ENCODE assay signal across 2 cellular contexts in the genomic region with DNA sequence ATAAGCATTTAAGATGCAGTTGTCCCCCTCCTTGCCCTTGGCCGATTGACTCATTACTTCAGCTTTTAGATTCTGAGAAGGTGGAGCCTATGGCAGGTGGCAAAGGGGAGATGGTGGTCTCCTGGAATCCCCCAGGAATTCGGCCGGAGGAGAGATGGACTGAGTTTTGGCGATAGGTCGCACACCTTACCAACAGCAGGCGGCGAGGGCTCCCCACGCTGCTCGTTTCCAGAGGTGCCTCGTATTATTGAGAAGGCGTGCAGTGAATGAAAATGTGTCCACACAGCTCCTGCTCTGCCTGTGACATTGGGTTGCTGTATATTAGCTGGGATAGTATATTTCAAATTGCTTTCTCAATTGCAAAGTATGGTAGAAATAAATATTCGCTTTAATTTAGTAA.
TF ChIP-seq lines count a peak whose summit lies in the region.

No MANE protein-coding gene starts in this region.

TF ChIP-seq in GM23338, 12 proteins besides CTCF, POLR2A, EP300 and RAD21:
- TF ChIP-seq POLR2AphosphoS5 (IDR thresholded peaks at IDR 0.05; ENCODE audit: low read depth) (no peak), ZNF114 (CRISPR knock-in tag; IDR thresholded peaks at IDR 0.05) (no peak), JUNB (IDR thresholded peaks at IDR 0.05; ENCODE audit: unreplicated experiment) (no peak), EZH2phosphoT487 (IDR thresholded peaks at IDR 0.05; ENCODE audit: unreplicated experiment) (no peak)

TF ChIP-seq in WTC11, 78 proteins besides CTCF, POLR2A, EP300 and RAD21:
- TF ChIP-seq SMAD4 (CRISPR knock-in tag; IDR thresholded peaks at IDR 0.05) (no peak), CREM (CRISPR knock-in tag; IDR thresholded peaks at IDR 0.05) (no peak), GRHL2 (CRISPR knock-in tag; IDR thresholded peaks at IDR 0.05; ENCODE audit: insufficient replicate concordance, severe bottlenecking) (no peak), ZNF416 (CRISPR knock-in tag; IDR thresholded peaks at IDR 0.05) (no peak), FOXK1 (CRISPR knock-in tag; IDR thresholded peaks at IDR 0.05) (no peak), HMGA2 (CRISPR knock-in tag; IDR thresholded peaks at IDR 0.05) (no peak), FOXJ3 (CRISPR knock-in tag; IDR thresholded peaks at IDR 0.05; ENCODE audit: borderline replicate concordance) (no peak), NR2C2 (CRISPR knock-in tag; IDR thresholded peaks at IDR 0.05) (no peak), SP1 (CRISPR knock-in tag; conservative IDR thresholded peaks at IDR 0.05) (no peak), ZNF263 (CRISPR knock-in tag; IDR thresholded peaks at IDR 0.05; ENCODE audit: low read depth) (no peak), RORB (CRISPR knock-in tag; IDR thresholded peaks at IDR 0.05) (no peak), FOXP1 (CRISPR knock-in tag; IDR thresholded peaks at IDR 0.05; ENCODE audit: borderline replicate concordance) (no peak), ELF4 (CRISPR knock-in tag; IDR thresholded peaks at IDR 0.05; ENCODE audit: low read depth) (no peak), ZNF232 (CRISPR knock-in tag; IDR thresholded peaks at IDR 0.05) (no peak)
- TF ChIP-seq, protein P1, sequence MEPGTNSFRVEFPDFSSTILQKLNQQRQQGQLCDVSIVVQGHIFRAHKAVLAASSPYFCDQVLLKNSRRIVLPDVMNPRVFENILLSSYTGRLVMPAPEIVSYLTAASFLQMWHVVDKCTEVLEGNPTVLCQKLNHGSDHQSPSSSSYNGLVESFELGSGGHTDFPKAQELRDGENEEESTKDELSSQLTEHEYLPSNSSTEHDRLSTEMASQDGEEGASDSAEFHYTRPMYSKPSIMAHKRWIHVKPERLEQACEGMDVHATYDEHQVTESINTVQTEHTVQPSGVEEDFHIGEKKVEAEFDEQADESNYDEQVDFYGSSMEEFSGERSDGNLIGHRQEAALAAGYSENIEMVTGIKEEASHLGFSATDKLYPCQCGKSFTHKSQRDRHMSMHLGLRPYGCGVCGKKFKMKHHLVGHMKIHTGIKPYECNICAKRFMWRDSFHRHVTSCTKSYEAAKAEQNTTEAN (CRISPR knock-in tag; IDR thresholded peaks at IDR 0.05), result no peak
- TF ChIP-seq, protein P2, sequence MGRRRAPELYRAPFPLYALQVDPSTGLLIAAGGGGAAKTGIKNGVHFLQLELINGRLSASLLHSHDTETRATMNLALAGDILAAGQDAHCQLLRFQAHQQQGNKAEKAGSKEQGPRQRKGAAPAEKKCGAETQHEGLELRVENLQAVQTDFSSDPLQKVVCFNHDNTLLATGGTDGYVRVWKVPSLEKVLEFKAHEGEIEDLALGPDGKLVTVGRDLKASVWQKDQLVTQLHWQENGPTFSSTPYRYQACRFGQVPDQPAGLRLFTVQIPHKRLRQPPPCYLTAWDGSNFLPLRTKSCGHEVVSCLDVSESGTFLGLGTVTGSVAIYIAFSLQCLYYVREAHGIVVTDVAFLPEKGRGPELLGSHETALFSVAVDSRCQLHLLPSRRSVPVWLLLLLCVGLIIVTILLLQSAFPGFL (CRISPR knock-in tag; IDR thresholded peaks at IDR 0.05; ENCODE audit: borderline replicate concordance), result no peak
- TF ChIP-seq, protein P3, sequence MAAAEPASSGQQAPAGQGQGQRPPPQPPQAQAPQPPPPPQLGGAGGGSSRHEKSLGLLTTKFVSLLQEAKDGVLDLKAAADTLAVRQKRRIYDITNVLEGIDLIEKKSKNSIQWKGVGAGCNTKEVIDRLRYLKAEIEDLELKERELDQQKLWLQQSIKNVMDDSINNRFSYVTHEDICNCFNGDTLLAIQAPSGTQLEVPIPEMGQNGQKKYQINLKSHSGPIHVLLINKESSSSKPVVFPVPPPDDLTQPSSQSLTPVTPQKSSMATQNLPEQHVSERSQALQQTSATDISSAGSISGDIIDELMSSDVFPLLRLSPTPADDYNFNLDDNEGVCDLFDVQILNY (CRISPR knock-in tag; IDR thresholded peaks at IDR 0.05), result no peak
- TF ChIP-seq, protein P4, sequence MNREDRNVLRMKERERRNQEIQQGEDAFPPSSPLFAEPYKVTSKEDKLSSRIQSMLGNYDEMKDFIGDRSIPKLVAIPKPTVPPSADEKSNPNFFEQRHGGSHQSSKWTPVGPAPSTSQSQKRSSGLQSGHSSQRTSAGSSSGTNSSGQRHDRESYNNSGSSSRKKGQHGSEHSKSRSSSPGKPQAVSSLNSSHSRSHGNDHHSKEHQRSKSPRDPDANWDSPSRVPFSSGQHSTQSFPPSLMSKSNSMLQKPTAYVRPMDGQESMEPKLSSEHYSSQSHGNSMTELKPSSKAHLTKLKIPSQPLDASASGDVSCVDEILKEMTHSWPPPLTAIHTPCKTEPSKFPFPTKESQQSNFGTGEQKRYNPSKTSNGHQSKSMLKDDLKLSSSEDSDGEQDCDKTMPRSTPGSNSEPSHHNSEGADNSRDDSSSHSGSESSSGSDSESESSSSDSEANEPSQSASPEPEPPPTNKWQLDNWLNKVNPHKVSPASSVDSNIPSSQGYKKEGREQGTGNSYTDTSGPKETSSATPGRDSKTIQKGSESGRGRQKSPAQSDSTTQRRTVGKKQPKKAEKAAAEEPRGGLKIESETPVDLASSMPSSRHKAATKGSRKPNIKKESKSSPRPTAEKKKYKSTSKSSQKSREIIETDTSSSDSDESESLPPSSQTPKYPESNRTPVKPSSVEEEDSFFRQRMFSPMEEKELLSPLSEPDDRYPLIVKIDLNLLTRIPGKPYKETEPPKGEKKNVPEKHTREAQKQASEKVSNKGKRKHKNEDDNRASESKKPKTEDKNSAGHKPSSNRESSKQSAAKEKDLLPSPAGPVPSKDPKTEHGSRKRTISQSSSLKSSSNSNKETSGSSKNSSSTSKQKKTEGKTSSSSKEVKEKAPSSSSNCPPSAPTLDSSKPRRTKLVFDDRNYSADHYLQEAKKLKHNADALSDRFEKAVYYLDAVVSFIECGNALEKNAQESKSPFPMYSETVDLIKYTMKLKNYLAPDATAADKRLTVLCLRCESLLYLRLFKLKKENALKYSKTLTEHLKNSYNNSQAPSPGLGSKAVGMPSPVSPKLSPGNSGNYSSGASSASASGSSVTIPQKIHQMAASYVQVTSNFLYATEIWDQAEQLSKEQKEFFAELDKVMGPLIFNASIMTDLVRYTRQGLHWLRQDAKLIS (CRISPR knock-in tag; IDR thresholded peaks at IDR 0.05; ENCODE audit: borderline replicate concordance), result no peak
- TF ChIP-seq, protein P5, sequence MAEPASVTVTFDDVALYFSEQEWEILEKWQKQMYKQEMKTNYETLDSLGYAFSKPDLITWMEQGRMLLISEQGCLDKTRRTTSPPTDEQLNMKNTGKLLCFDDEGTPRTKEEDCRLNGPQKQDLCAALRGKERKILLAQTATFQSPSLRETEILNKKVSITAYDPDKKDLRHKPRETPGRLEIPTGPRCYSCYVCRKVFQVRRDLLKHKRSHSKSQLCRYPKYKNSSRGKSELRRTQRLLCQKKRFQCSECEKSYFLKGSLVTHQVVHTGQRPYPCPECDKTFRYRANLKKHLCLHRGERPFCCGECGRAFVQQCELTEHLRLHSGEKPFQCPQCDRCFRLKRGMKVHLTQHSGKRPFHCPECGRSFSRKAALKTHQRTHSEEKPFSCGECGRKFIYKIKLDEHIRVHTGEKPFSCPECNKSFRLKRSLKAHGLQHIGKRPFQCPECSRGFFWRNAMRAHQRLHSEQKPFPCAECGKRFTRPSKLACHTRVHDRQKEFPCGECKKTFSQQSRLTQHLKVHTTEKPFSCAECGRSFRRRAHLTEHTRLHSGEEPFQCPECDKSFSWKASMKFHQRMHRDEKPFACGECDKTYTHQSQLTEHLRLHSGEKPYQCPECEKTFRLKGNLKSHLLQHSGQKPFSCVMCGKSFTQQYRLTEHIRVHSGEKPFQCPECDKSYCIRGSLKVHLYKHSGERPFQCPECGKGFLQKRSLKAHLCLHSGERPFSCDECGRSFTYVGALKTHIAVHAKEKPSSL (CRISPR knock-in tag; conservative IDR thresholded peaks at IDR 0.05), result no peak
